In genomic region chr1:230323686-230324085, GRCh38 we compare ENCODE assay signal across 34 cellular contexts.
"Had no signal": no experiment of that assay in that cellular context is flagged by ENCODE, and none has a peak within 500 bp of the region (broad histone marks: within the 10 kb centered on the region; RNA-seq: fewer than 3 reads in every experiment).

No MANE protein-coding gene starts in this region.

- H3K9ac ChIP-seq: KMS-11 had no signal

- DNase-seq: Karpas-422, Kasumi-1, KG1, MG63, MM.1S, MV-4-11, NCI-H1048, NCI-H1092, NCI-H1092 treated with DMSO at 0.1 percent for 48 hours, NCI-H1105, NCI-H1105 treated with DMSO at 0.1 percent for 48 hours, NCI-H1417, NCI-H1417 treated with DMSO at 0.1 percent for 48 hours, NCI-H1436, NCI-H1436 treated with DMSO at 0.1 percent for 48 hours, NCI-H146, NCI-H1694, NCI-H1694 treated with DMSO at 0.1 percent for 48 hours, NCI-H187, NCI-H187 treated with DMSO at 0.1 percent for 48 hours, NCI-H1930, NCI-H2029, NCI-H2029 treated with DMSO at 0.1 percent for 48 hours, NCI-H2081, NCI-H2081 treated with DMSO at 0.1 percent for 48 hours, NCI-H2107, NCI-H2171, NCI-H2171 treated with DMSO at 0.1 percent for 48 hours, NCI-H2227 treated with DMSO at 0.1 percent for 48 hours, NCI-H226, NCI-H345, NCI-H446, NCI-H446 treated with DMSO at 0.1 percent for 48 hours had no signal

- H3K27me3 ChIP-seq: MG63 had no signal

- H3K27ac ChIP-seq: KMS-11 had no signal

- H3K36me3 ChIP-seq: MG63 had no signal

- H3K4me2 ChIP-seq: KMS-11 had no signal

- H3K9me3 ChIP-seq: MG63 had no signal

- H3K4me3 ChIP-seq: MG63 had no signal
